ENCODE assay signal across 8 cellular contexts in genomic region chr11:134411887-134412507, GRCh38. TPM values are rescaled to one million over a fixed set of nuclear protein-coding genes. Genes with fewer than 3 reads are reported as not detected.
A peak's percentile ranks its signal among the peaks of the same experiment; 100 is the strongest.
DNase-seq lines count a peak whose midpoint lies in the region.

A gene with protein sequence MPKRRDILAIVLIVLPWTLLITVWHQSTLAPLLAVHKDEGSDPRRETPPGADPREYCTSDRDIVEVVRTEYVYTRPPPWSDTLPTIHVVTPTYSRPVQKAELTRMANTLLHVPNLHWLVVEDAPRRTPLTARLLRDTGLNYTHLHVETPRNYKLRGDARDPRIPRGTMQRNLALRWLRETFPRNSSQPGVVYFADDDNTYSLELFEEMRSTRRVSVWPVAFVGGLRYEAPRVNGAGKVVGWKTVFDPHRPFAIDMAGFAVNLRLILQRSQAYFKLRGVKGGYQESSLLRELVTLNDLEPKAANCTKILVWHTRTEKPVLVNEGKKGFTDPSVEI (minus strand): TSS chr11:134412242. CDS start chr11:134387659, 24,583 bp downstream.

- peaks cover 12% of the 10 kb centered on the region for H3K4me1 ChIP-seq in effector memory CD4-positive, alpha-beta T cell (ENCODE audit: control insufficient read depth, insufficient read depth, low read length, poor library complexity, severe bottlenecking)

- no peaks in the 10 kb centered on the region for H3K36me3 ChIP-seq in MG63
- no peaks in the 10 kb centered on the region for H3K36me3 ChIP-seq in effector memory CD4-positive, alpha-beta T cell (ENCODE audit: control insufficient read depth, insufficient read depth, low read length)

- H3K27me3 ChIP-seq in MG63 = peaks cover 39% of the 10 kb centered on the region
- peaks cover 8% of the 10 kb centered on the region for H3K27me3 ChIP-seq in effector memory CD4-positive, alpha-beta T cell (replicated peaks; ENCODE audit: control insufficient read depth, insufficient read depth, low read length, poor library complexity, severe bottlenecking)

- peak within 1 kb of the TSS; percentile 16; the same call in 1 of the 2 replicates for H3K4me3 ChIP-seq in MG63
- H3K4me3 ChIP-seq in effector memory CD4-positive, alpha-beta T cell (ENCODE audit: insufficient read depth, low read depth, low read length, poor library complexity, severe bottlenecking) = peak within 1 kb of the TSS; percentile 57

- DNase-seq in COLO668 (lab: John Stamatoyannopoulos, UW; ENCODE audit: unreplicated experiment) = peak; percentile 10
- no peak for DNase-seq in MG63
- DNase-seq in effector memory CD4-positive, alpha-beta T cell = no peak
- no peak for DNase-seq in occipital lobe (lab: John Stamatoyannopoulos, UW)
- DNase-seq in kidney glomerular epithelial cell (lab: John Stamatoyannopoulos, UW) = no peak
- DNase-seq in GDM1 (lab: John Stamatoyannopoulos, UW) = no peak
- no peak for DNase-seq in DMS114 treated with DMSO at 0.1 percent for 48 hours (lab: John Stamatoyannopoulos, UW; ENCODE audit: unreplicated experiment)
- no peak for DNase-seq in stimulated activated CD4-positive, alpha-beta T cell treated with anti-CD3 and anti-CD28 coated beads, Interleukin-2, amount 100 ng/mL, for 24 hours

- H3K9me3 ChIP-seq in MG63 = no peaks in the 10 kb centered on the region
- H3K9me3 ChIP-seq in effector memory CD4-positive, alpha-beta T cell (ENCODE audit: control insufficient read depth, low read length) = no peaks in the 10 kb centered on the region

- H3K27ac ChIP-seq in effector memory CD4-positive, alpha-beta T cell (ENCODE audit: insufficient read depth, low read length, poor library complexity, severe bottlenecking) = no peak within 1 kb of the TSS

RNA-seq across cellular contexts. Expression of the gene that starts here (rescaled TPM):
- 0.43 TPM in 1 of 2 replicates, not detected in the other for total RNA-seq in MG63 (2014; rRNA removed; shearing (Covaris generic); ENCODE audit: low replicate concordance)
- 34.6 TPM for total RNA-seq in occipital lobe

Comparison
In these comparisons a context has a peak if more than half of its experiments do, and no peak if none do; other contexts are left out.
1. RNA of the gene that starts here (total RNA-seq): 34.6 TPM in occipital lobe (single experiment); 0.43 TPM in MG63; every median in the first group is over 10 times any median in the second.